8 cellular contexts compared by ENCODE assay signal in the genomic region with DNA sequence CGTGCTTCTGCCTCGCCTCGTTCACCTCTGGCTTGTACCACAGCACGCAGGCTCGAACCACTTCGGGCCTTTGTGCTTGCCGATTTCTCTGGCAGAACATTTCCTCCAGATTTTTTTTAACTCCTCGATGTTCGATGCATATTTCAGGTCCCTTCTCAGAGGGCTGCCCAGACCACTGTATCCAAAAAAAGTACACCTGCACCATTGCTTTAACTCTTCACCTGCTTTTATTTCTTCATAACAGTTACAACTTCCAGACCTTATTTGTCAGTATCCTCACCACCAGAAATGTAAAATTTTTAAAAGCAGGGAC. TPM values are rescaled to one million over a fixed set of nuclear protein-coding genes. Genes with fewer than 3 reads are reported as not detected.
DNase-seq lines count a peak whose midpoint lies in the region; ATAC-seq and TF ChIP-seq lines count a peak whose summit lies in the region.

No MANE protein-coding gene starts in this region.

- no peaks in the 10 kb centered on the region for H3K9me3 Mint-ChIP-seq in memory B cell

- ATAC-seq in heart left ventricle (no peak), Right ventricle myocardium superior (ENCODE audit: poor library complexity) (no peak), memory B cell (ENCODE audit: low read depth) (no peak), HG03342 (IDR thresholded peaks at IDR 0.05; ENCODE audit: unreplicated experiment) (no peak)

- H3K9me3 ChIP-seq in heart left ventricle (no peaks in the 10 kb centered on the region), vagina (no peaks in the 10 kb centered on the region)

- DNase-seq in heart left ventricle: no peak
- DNase-seq in Right ventricle myocardium superior: no peak
- DNase-seq in astrocyte of the spinal cord (ENCODE audit: low read depth, low spot score): no peak
- DNase-seq in memory B cell (ENCODE audit: low spot score in 2 of 2): no peak
- no peak for DNase-seq in vagina (ENCODE audit: extremely low spot score in 2 of 2)
- DNase-seq in NCI-H345 treated with DMSO at 0.1 percent for 48 hours (lab: John Stamatoyannopoulos, UW; ENCODE audit: unreplicated experiment): no peak
- DNase-seq in GM13977 (ENCODE audit: low spot score): no peak

- H3K27me3 ChIP-seq in heart left ventricle (no peaks in the 10 kb centered on the region), vagina (no peaks in the 10 kb centered on the region)

- H3K4me1 Mint-ChIP-seq in memory B cell: peaks cover 19% of the 10 kb centered on the region

- H3K4me3 ChIP-seq in heart left ventricle (peak overlapping the region; percentile 4 to 88 (median 70)), astrocyte of the spinal cord (ENCODE audit: low read depth, low read length) (peak overlapping the region; percentile 53), vagina (peak overlapping the region; percentile 76 to 93)

- no peak for TF ChIP-seq POLR2A in heart left ventricle (IDR thresholded peaks at IDR 0.05)
- TF ChIP-seq POLR2A in vagina (IDR thresholded peaks at IDR 0.05): no peak

- peaks cover 1% of the 10 kb centered on the region for H3K36me3 Mint-ChIP-seq in memory B cell

- peak overlapping the region; percentile 91 for H3K4me3 Mint-ChIP-seq in memory B cell

- H3K27me3 Mint-ChIP-seq in memory B cell: no peaks in the 10 kb centered on the region

- 0 to 2% (median 0%) methylated on average over 9 of the region's 9 CpGs for WGBS in heart left ventricle, 4 donors

- H3K4me1 ChIP-seq in heart left ventricle: peaks cover 0 to 40% (median 29%) of the 10 kb centered on the region in 12 donors
- peaks cover 44% of the 10 kb centered on the region for H3K4me1 ChIP-seq in vagina

- intact Hi-C loops in heart left ventricle (cut with DNase I) (loop anchor here in 7 of 10 donors (2.0 to 10.0 kb wide), 10 partner anchors 99 to 539 kb away; no protein-coding TSS in a partner anchor), Right ventricle myocardium superior (cut with DNase I) (no loop called here), vagina (cut with DNase I) (loop anchor here (5.0 kb wide), 1 partner anchor 74 kb away; the partner anchor contains the start of gene USP33)

- TF ChIP-seq CTCF in heart left ventricle (IDR thresholded peaks at IDR 0.05) (no peak), astrocyte of the spinal cord (IDR thresholded peaks at IDR 0.05; ENCODE audit: low read depth, low read length) (no peak), vagina (IDR thresholded peaks at IDR 0.05) (no peak), GM13977 (IDR thresholded peaks at IDR 0.05; ENCODE audit: extremely low read depth, insufficient read depth, missing control alignments) (no peak)

- H3K27ac Mint-ChIP-seq in memory B cell: peak overlapping the region; percentile 98

- in situ Hi-C loops in astrocyte of the spinal cord (cut with HindIII; ENCODE audit: low sequenced_read_pairs): no loop called here
- in situ Hi-C loops in GM13977 (cut with MboI; ENCODE audit: low pct_unique_long_range_greater_than_20kb, low sequenced_read_pairs, unreplicated experiment): no loop called here

- H3K27ac ChIP-seq in heart left ventricle (peak overlapping the region; percentile 86 to 99 (median 94)), vagina (peak overlapping the region; percentile 95)

- peaks cover 0 to 2% (median 0%) of the 10 kb centered on the region in 9 donors for H3K36me3 ChIP-seq in heart left ventricle
- H3K36me3 ChIP-seq in vagina: no peaks in the 10 kb centered on the region

RNA-seq across cellular contexts. Expression of gene ZZZ3, which starts 1.3 kb away (rescaled TPM):
- total RNA-seq in heart left ventricle: 10 to 100 TPM; 26.2 to 45.1 (median 31.1) TPM
- 10 to 100 TPM in 1 of 2 donors, 1 to 10 TPM in 1; 7.0 to 12.7 TPM for polyA plus RNA-seq in heart left ventricle
- 30.3 TPM for total RNA-seq in Right ventricle myocardium superior
- total RNA-seq in vagina: 63.1 TPM
